In the genomic region with DNA sequence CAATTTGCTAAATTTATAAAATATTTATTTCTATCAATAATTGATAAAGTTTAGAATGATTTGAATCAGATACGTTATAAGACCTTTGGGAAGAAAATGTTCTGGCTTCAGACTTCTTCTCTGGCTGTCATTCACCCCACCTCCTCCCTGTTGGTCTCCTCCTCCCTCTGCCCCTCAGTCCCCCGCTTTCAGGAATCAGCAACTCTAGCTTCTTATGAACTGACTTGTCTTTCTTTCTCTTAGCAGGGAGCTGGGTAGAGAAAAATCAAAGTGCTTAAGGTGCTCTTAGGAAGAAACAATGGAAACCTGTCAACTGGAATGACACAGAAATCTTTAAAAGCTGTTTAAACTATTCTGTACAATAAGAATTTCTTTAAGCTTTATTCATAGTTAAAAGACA, we compare ENCODE assay signal across 32 cellular contexts.
"Had no signal": no experiment of that assay in that cellular context is flagged by ENCODE, and none has a peak within 500 bp of the region (broad histone marks: within the 10 kb centered on the region; RNA-seq: fewer than 3 reads in every experiment).

No MANE protein-coding gene starts in this region.

- H3K4me1 ChIP-seq: adrenal gland, ascending aorta, breast epithelium, esophagus muscularis mucosa, foreskin keratinocyte, gastrocnemius medialis, heart left ventricle had no signal

- H3K27me3 ChIP-seq: ascending aorta had no signal

- H3K4me1 Mint-ChIP-seq: activated CD8-positive, alpha-beta memory T cell treated with anti-CD3 and anti-CD28 coated beads, Interleukin-2, amount 10 ng/mL, durations not matched to agents 7 days and 5 days; activated naive CD4-positive, alpha-beta T cell treated with anti-CD3 and anti-CD28 coated beads, Interleukin-2, amount 50 U/mL, for 24 hours; activated naive CD8-positive, alpha-beta T cell treated with anti-CD3 and anti-CD28 coated beads for 36 hours; activated naive CD8-positive, alpha-beta T cell treated with anti-CD3 and anti-CD28 coated beads, Interleukin-2, amount 50 U/mL, for 24 hours; brain; central memory CD8-positive, alpha-beta T cell had no signal

- H3K9me3 ChIP-seq: adrenal gland had no signal

- DNase-seq: activated CD4-positive, alpha-beta T cell treated with anti-CD3 and anti-CD28 coated beads for 48 hours; activated CD4-positive, alpha-beta T cell treated with anti-CD3 and anti-CD28 coated beads, Interleukin-2, amount 50 U/mL, for 1 hour; activated CD4-positive, alpha-beta T cell treated with anti-CD3 and anti-CD28 coated beads, Interleukin-2, amount 50 U/mL, for 48 hours; activated CD8-positive, alpha-beta memory T cell treated with anti-CD3 and anti-CD28 coated beads, Interleukin-2, amount 10 ng/mL, durations not matched to agents 7 days and 5 days; activated CD8-positive, alpha-beta memory T cell treated with anti-CD3 and anti-CD28 coated beads, Interleukin-2, amount 50 U/mL, for 4 hours; activated CD8-positive, alpha-beta T cell treated with anti-CD3 and anti-CD28 coated beads, Interleukin-2, amount 10 ng/mL, durations not matched to agents 7 days and 5 days; activated effector memory CD4-positive, alpha-beta T cell treated with anti-CD3 and anti-CD28 coated beads, Interleukin-2, amount 50 U/mL, for 16 hours; activated naive CD4-positive, alpha-beta T cell treated with anti-CD3 and anti-CD28 coated beads for 36 hours; activated naive CD8-positive, alpha-beta T cell treated with anti-CD3 and anti-CD28 coated beads for 36 hours; activated naive CD8-positive, alpha-beta T cell treated with anti-CD3 and anti-CD28 coated beads, Interleukin-2, amount 50 U/mL, for 24 hours; activated T-cell treated with anti-CD3 and anti-CD28 coated beads, Interleukin-2, amount 50 U/mL, for 1 hour; activated T-cell treated with anti-CD3 and anti-CD28 coated beads, Interleukin-2, amount 50 U/mL, for 48 hours; adrenal gland; amygdala; dorsolateral prefrontal cortex; effector memory CD4-positive, alpha-beta T cell; erythroblast; foreskin keratinocyte; gastrocnemius medialis; glutamatergic neuron; heart left ventricle; T-helper 2 cell had no signal

- H3K4me3 Mint-ChIP-seq: activated CD8-positive, alpha-beta memory T cell treated with anti-CD3 and anti-CD28 coated beads, Interleukin-2, amount 10 ng/mL, durations not matched to agents 7 days and 5 days; activated CD8-positive, alpha-beta T cell treated with anti-CD3 and anti-CD28 coated beads, Interleukin-2, amount 10 ng/mL, durations not matched to agents 7 days and 5 days; activated naive CD4-positive, alpha-beta T cell treated with anti-CD3 and anti-CD28 coated beads for 36 hours; activated naive CD4-positive, alpha-beta T cell treated with anti-CD3 and anti-CD28 coated beads, Interleukin-2, amount 50 U/mL, for 24 hours; activated naive CD8-positive, alpha-beta T cell treated with anti-CD3 and anti-CD28 coated beads for 36 hours; activated naive CD8-positive, alpha-beta T cell treated with anti-CD3 and anti-CD28 coated beads, Interleukin-2, amount 50 U/mL, for 24 hours; activated T-helper 1 cell treated with anti-CD3 and anti-CD28 coated beads, Interleukin-12 subunit alpha, Interleukin-12 subunit beta, Interleukin-2, Interleukin-4 antibody, amounts not matched to agents 30 ng/mL and 10 ng/mL and 1 ng/mL, durations not matched to agents 14 hours and 24 hours and 36 hours; brain; central memory CD8-positive, alpha-beta T cell; dendritic cell treated with granulocyte-macrophage colony-stimulating factor and Interleukin-4, amounts not matched to agents 40 ng/mL and 50 ng/mL, for 4 days had no signal

- H3K36me3 ChIP-seq: adrenal gland, ascending aorta, breast epithelium, esophagus muscularis mucosa, gastrocnemius medialis, heart left ventricle had no signal

- H3K36me3 Mint-ChIP-seq: activated CD8-positive, alpha-beta memory T cell treated with anti-CD3 and anti-CD28 coated beads, Interleukin-2, amount 10 ng/mL, durations not matched to agents 7 days and 5 days; activated naive CD8-positive, alpha-beta T cell treated with anti-CD3 and anti-CD28 coated beads for 36 hours; brain had no signal

- H3K27ac Mint-ChIP-seq: activated CD8-positive, alpha-beta memory T cell treated with anti-CD3 and anti-CD28 coated beads, Interleukin-2, amount 10 ng/mL, durations not matched to agents 7 days and 5 days; activated CD8-positive, alpha-beta T cell treated with anti-CD3 and anti-CD28 coated beads, Interleukin-2, amount 10 ng/mL, durations not matched to agents 7 days and 5 days; activated naive CD4-positive, alpha-beta T cell treated with anti-CD3 and anti-CD28 coated beads for 36 hours; activated naive CD4-positive, alpha-beta T cell treated with anti-CD3 and anti-CD28 coated beads, Interleukin-2, amount 50 U/mL, for 24 hours; activated naive CD8-positive, alpha-beta T cell treated with anti-CD3 and anti-CD28 coated beads for 36 hours; activated naive CD8-positive, alpha-beta T cell treated with anti-CD3 and anti-CD28 coated beads, Interleukin-2, amount 50 U/mL, for 24 hours; activated T-helper 1 cell treated with anti-CD3 and anti-CD28 coated beads, Interleukin-12 subunit alpha, Interleukin-12 subunit beta, Interleukin-2, Interleukin-4 antibody, amounts not matched to agents 30 ng/mL and 10 ng/mL and 1 ng/mL, durations not matched to agents 14 hours and 24 hours and 36 hours; activated T-helper 2 cell treated with anti-CD3 and anti-CD28 coated beads, Interferon-gamma antibody, Interleukin-2, Interleukin-4, amounts not matched to agents 10 μg/mL and 5 μg/mL and 100 μg/mL, durations not matched to agents 14 hours and 24 hours and 36 hours; brain; dendritic cell treated with granulocyte-macrophage colony-stimulating factor and Interleukin-4, amounts not matched to agents 40 ng/mL and 50 ng/mL, for 4 days had no signal

- H3K4me3 ChIP-seq: adrenal gland, ascending aorta, breast epithelium, coronary artery, dorsolateral prefrontal cortex, esophagus muscularis mucosa, gastrocnemius medialis, heart left ventricle had no signal

- ATAC-seq: activated CD8-positive, alpha-beta memory T cell treated with anti-CD3 and anti-CD28 coated beads, Interleukin-2, amount 10 ng/mL, durations not matched to agents 7 days and 5 days; activated CD8-positive, alpha-beta T cell treated with anti-CD3 and anti-CD28 coated beads, Interleukin-2, amount 10 ng/mL, durations not matched to agents 7 days and 5 days; activated naive CD8-positive, alpha-beta T cell treated with anti-CD3 and anti-CD28 coated beads, Interleukin-2, amount 50 U/mL, for 24 hours; foreskin keratinocyte; gastrocnemius medialis; heart left ventricle had no signal
